21 cellular contexts compared by ENCODE assay signal in genomic region chrX:109842611-109843010, GRCh38.
"Had no signal": no experiment of that assay in that cellular context is flagged by ENCODE, and none has a peak within 500 bp of the region (broad histone marks: within the 10 kb centered on the region; RNA-seq: fewer than 3 reads in every experiment).

No MANE protein-coding gene starts in this region.

- H3K9me3 ChIP-seq: esophagus squamous epithelium, ovary, right atrium auricular region, tibial artery, upper lobe of right lung, vagina had no signal

- H3K4me3 Mint-ChIP-seq: natural killer cell treated with Interleukin-12 subunit alpha and Interleukin-12 subunit beta and Interleukin-15 and Interleukin-18, amount 100 ng/mL, for 72 hours; neural progenitor cell had no signal

- H3K27me3 Mint-ChIP-seq: natural killer cell treated with Interleukin-12 subunit alpha and Interleukin-12 subunit beta and Interleukin-15 and Interleukin-18, amount 100 ng/mL, for 72 hours had no signal

- DNase-seq: cortex of kidney; dorsolateral prefrontal cortex; effector CD8-positive, alpha-beta T cell; esophagus squamous epithelium; left colon; left ventricle myocardium superior; midbrain; nucleus accumbens; ovary; small intestine; stimulated activated CD4-positive, alpha-beta T cell treated with anti-CD3 and anti-CD28 coated beads, Interleukin-2, amount 100 ng/mL, for 48 hours; stimulated activated naive CD4-positive, alpha-beta T cell treated with Interleukin-2 at 50 U/mL for 16 hours; tibial artery; upper lobe of right lung had no signal

- H3K4me3 ChIP-seq: dorsolateral prefrontal cortex, esophagus squamous epithelium, hepatocyte, lung, neural progenitor cell, ovary, right atrium auricular region, tibial artery, upper lobe of right lung, vagina had no signal

- H3K36me3 Mint-ChIP-seq: natural killer cell treated with Interleukin-12 subunit alpha and Interleukin-12 subunit beta and Interleukin-15 and Interleukin-18, amount 100 ng/mL, for 72 hours; neural progenitor cell had no signal

- H2AFZ ChIP-seq: hepatocyte, neural progenitor cell had no signal

- H3K27ac ChIP-seq: dorsolateral prefrontal cortex, esophagus squamous epithelium, foreskin keratinocyte, hepatocyte, neural progenitor cell, ovary, right atrium auricular region, tibial artery, upper lobe of right lung, vagina had no signal

- H3K9me3 Mint-ChIP-seq: natural killer cell treated with Interleukin-12 subunit alpha and Interleukin-12 subunit beta and Interleukin-15 and Interleukin-18, amount 100 ng/mL, for 72 hours had no signal

- ATAC-seq: left colon; left ventricle myocardium superior; natural killer cell treated with Interleukin-12 subunit alpha and Interleukin-12 subunit beta and Interleukin-15 and Interleukin-18, amount 100 ng/mL, for 72 hours; upper lobe of right lung had no signal

- H3K27me3 ChIP-seq: esophagus squamous epithelium, foreskin keratinocyte, hepatocyte, neural progenitor cell, ovary, right atrium auricular region, tibial artery, upper lobe of right lung, vagina had no signal

- H3K36me3 ChIP-seq: esophagus squamous epithelium, neural progenitor cell, ovary, right atrium auricular region, tibial artery, upper lobe of right lung, vagina had no signal

- H3K79me2 ChIP-seq: hepatocyte had no signal

- H3K9ac ChIP-seq: neural progenitor cell had no signal

- H3K27ac Mint-ChIP-seq: natural killer cell treated with Interleukin-12 subunit alpha and Interleukin-12 subunit beta and Interleukin-15 and Interleukin-18, amount 100 ng/mL, for 72 hours; neural progenitor cell had no signal

- H3K4me2 ChIP-seq: hepatocyte, neural progenitor cell had no signal

- H3K4me1 ChIP-seq: right atrium auricular region, upper lobe of right lung, vagina had no signal
